In genomic region chr4:176321589-176321988, GRCh38 we compare ENCODE assay signal across 8 cellular contexts. TPM values are rescaled to one million over a fixed set of nuclear protein-coding genes. Genes with fewer than 3 reads are reported as not detected.
DNase-seq lines count a peak whose midpoint lies in the region; ATAC-seq, FAIRE-seq and TF ChIP-seq lines count a peak whose summit lies in the region.

No MANE protein-coding gene starts in this region.

- no peaks in the 10 kb centered on the region for H3K9me3 Mint-ChIP-seq in CD4-positive, alpha-beta T cell
- H3K9me3 Mint-ChIP-seq in nephron progenitor cell, result no peaks in the 10 kb centered on the region

- H3K36me3 Mint-ChIP-seq in CD4-positive, alpha-beta T cell (ENCODE audit: low read depth), result peaks cover 28% of the 10 kb centered on the region
- H3K36me3 Mint-ChIP-seq in nephron progenitor cell (ENCODE audit: low read depth), result peaks cover 6% of the 10 kb centered on the region

- ATAC-seq in CD4-positive, alpha-beta T cell (ENCODE audit: poor library complexity), result no peak
- no peak for ATAC-seq in esophagus mucosa

- intact Hi-C loops in CD4-positive, alpha-beta T cell (cut with DNase I, micrococcal nuclease), result loop anchor here in 1 of 2 experiments (2.0 to 10.0 kb wide), 2 partner anchors 993 to 1119 kb away; no protein-coding TSS in a partner anchor
- intact Hi-C loops in colonic mucosa (cut with DNase I), result loop anchor here (10.0 kb wide), 1 partner anchor 127 kb away; the partner anchor contains the start of gene SPATA4

- DNase-seq in CD4-positive, alpha-beta T cell, result no peak
- no peak for DNase-seq in colonic mucosa
- DNase-seq in nephron progenitor cell, result no peak
- no peak for DNase-seq in H54 (ENCODE audit: insufficient read length, low spot score)
- DNase-seq in NCI-H128 (lab: John Stamatoyannopoulos, UW; ENCODE audit: unreplicated experiment), result no peak
- DNase-seq in superior temporal gyrus (ENCODE audit: extremely low spot score), result no peak

- no peaks in the 10 kb centered on the region for H3K9me2 ChIP-seq in Loucy (replicated peaks; ENCODE audit: low read depth, low read length)

- peaks cover 71% of the 10 kb centered on the region for H3K79me2 ChIP-seq in Loucy (ENCODE audit: insufficient read depth, low read length)

- peak overlapping the region; percentile 100 for H3K4me2 ChIP-seq in Loucy (ENCODE audit: low read depth, low read length, poor library complexity, severe bottlenecking)

- no peaks in the 10 kb centered on the region for H3K9me3 ChIP-seq in CD4-positive, alpha-beta T cell (ENCODE audit: control insufficient read depth, low read length)
- H3K9me3 ChIP-seq in Loucy (ENCODE audit: insufficient read depth, low read depth, low read length) (no peaks in the 10 kb centered on the region), colonic mucosa (no peaks in the 10 kb centered on the region)

- no peak overlapping the region for H3K27ac ChIP-seq in CD4-positive, alpha-beta T cell (ENCODE audit: low read depth, low read length)
- H3K27ac ChIP-seq in colonic mucosa, result peak overlapping the region; percentile 99

- H3K27me3 ChIP-seq in CD4-positive, alpha-beta T cell (ENCODE audit: control insufficient read depth, insufficient read depth, low read length), result no peaks in the 10 kb centered on the region
- H3K27me3 ChIP-seq in Loucy (ENCODE audit: insufficient read depth, low read length, poor library complexity, severe bottlenecking), result no peaks in the 10 kb centered on the region
- no peaks in the 10 kb centered on the region for H3K27me3 ChIP-seq in colonic mucosa

- H3K4me3 Mint-ChIP-seq in CD4-positive, alpha-beta T cell, result peak overlapping the region; percentile 93
- peak overlapping the region; percentile 93 for H3K4me3 Mint-ChIP-seq in nephron progenitor cell

- peaks cover 69% of the 10 kb centered on the region for H3K4me1 Mint-ChIP-seq in CD4-positive, alpha-beta T cell (ENCODE audit: low read depth)
- peaks cover 48% of the 10 kb centered on the region for H3K4me1 Mint-ChIP-seq in nephron progenitor cell

- FAIRE-seq in H54 (lab: Jason Lieb, UNC), result no peak

- no peak for TF ChIP-seq POLR2A in H54 (IDR thresholded peaks at IDR 0.05; ENCODE audit: low read depth, low read length)

- peaks cover 59% of the 10 kb centered on the region for H4K20me1 ChIP-seq in Loucy (ENCODE audit: insufficient read depth, low read length, poor library complexity, severe bottlenecking)

- H3K9ac ChIP-seq in Loucy (ENCODE audit: low read depth, low read length, poor library complexity, severe bottlenecking) (peak overlapping the region; percentile 90), colonic mucosa (ENCODE audit: low read depth in 2 of 2, low read length in 2 of 2) (no peak overlapping the region)

- no peaks in the 10 kb centered on the region for H3K36me3 ChIP-seq in Loucy (ENCODE audit: insufficient read depth, low read length)
- no peaks in the 10 kb centered on the region for H3K36me3 ChIP-seq in colonic mucosa

- H3K27ac Mint-ChIP-seq in CD4-positive, alpha-beta T cell, result peak overlapping the region; percentile 90
- no peak overlapping the region for H3K27ac Mint-ChIP-seq in nephron progenitor cell

- no peak overlapping the region for H2AFZ ChIP-seq in Loucy (ENCODE audit: low read length)

- TF ChIP-seq CTCF in CD4-positive, alpha-beta T cell (IDR thresholded peaks at IDR 0.05), result no peak
- no peak for TF ChIP-seq CTCF in Loucy (conservative IDR thresholded peaks at IDR 0.05; ENCODE audit: low read length)
- no peak for TF ChIP-seq CTCF in colonic mucosa (IDR thresholded peaks at IDR 0.05)
- TF ChIP-seq CTCF in nephron progenitor cell (IDR thresholded peaks at IDR 0.05), result no peak

- H3K4me1 ChIP-seq in Loucy (ENCODE audit: insufficient read depth, low read length, poor library complexity, severe bottlenecking), result peaks cover 56% of the 10 kb centered on the region
- H3K4me1 ChIP-seq in colonic mucosa, result peaks cover 3% of the 10 kb centered on the region

- H3K4me3 ChIP-seq in Loucy (ENCODE audit: low read length, poor library complexity, severe bottlenecking) (peak overlapping the region; percentile 94), colonic mucosa (peak overlapping the region; percentile 76)

- POLR2A ChIA-PET in CD4-positive, alpha-beta T cell (lab: Charles Lee), result interaction anchor here (1.3 kb wide), 1 partner anchor 1121 kb away, joined by 5 read pairs; no protein-coding TSS in a partner anchor

- no peaks in the 10 kb centered on the region for H3K27me3 Mint-ChIP-seq in CD4-positive, alpha-beta T cell
- H3K27me3 Mint-ChIP-seq in nephron progenitor cell (ENCODE audit: low read depth, poor library complexity), result no peaks in the 10 kb centered on the region

- CTCF ChIA-PET in CD4-positive, alpha-beta T cell (lab: Charles Lee), result no interaction called here

- H3F3A ChIP-seq in Loucy (ENCODE audit: low read depth), result peaks cover 4% of the 10 kb centered on the region; the same call in 1 of the 2 replicates

RNA-seq across cellular contexts. Expression of gene SPCS3, which starts 1.8 kb away (rescaled TPM):
- total RNA-seq in CD4-positive, alpha-beta T cell, result 100 to 1,000 TPM; 149 TPM
- total RNA-seq in colonic mucosa (100 to 1,000 TPM; 116 to 147 TPM), esophagus mucosa (61.5 TPM)

RNA-seq across cellular contexts. Expression of gene ASB5, which starts 52.6 kb away (rescaled TPM):
- not detected for total RNA-seq in CD4-positive, alpha-beta T cell
- total RNA-seq in colonic mucosa, result 1 to 10 TPM in 1 of 2 donors, not detected in 1; 1.7 TPM
- 0.16 TPM for total RNA-seq in esophagus mucosa
